ENCODE assay signal across 26 cellular contexts in genomic region chrX:70411475-70411874, GRCh38. TPM values are rescaled to one million over a fixed set of nuclear protein-coding genes. Genes with fewer than 3 reads are reported as not detected.
"Had no signal": no experiment of that assay in that cellular context is flagged by ENCODE, and none has a peak within 500 bp of the region (broad histone marks: within the 10 kb centered on the region; RNA-seq: fewer than 3 reads in every experiment).

No MANE protein-coding gene starts in this region.

- H3K9me3 Mint-ChIP-seq: activated naive CD4-positive, alpha-beta T cell treated with anti-CD3 and anti-CD28 coated beads, Interleukin-2, amount 50 U/mL, for 24 hours had no signal

- H3K27me3 Mint-ChIP-seq: activated naive CD4-positive, alpha-beta T cell treated with anti-CD3 and anti-CD28 coated beads, Interleukin-2, amount 50 U/mL, for 24 hours had no signal

- H3K4me1 Mint-ChIP-seq: activated naive CD4-positive, alpha-beta T cell treated with anti-CD3 and anti-CD28 coated beads, Interleukin-2, amount 50 U/mL, for 24 hours had no signal

- H3K4me3 Mint-ChIP-seq: activated CD8-positive, alpha-beta T cell treated with anti-CD3 and anti-CD28 coated beads, Interleukin-2, amount 10 ng/mL, durations not matched to agents 7 days and 5 days; activated naive CD4-positive, alpha-beta T cell treated with anti-CD3 and anti-CD28 coated beads, Interleukin-2, amount 50 U/mL, for 24 hours had no signal

- ATAC-seq: activated CD4-positive, CD25-positive, alpha-beta regulatory T cell treated with anti-CD3 and anti-CD28 coated beads, Interleukin-2, amount 50 U/mL, for 24 hours; activated CD8-positive, alpha-beta T cell treated with anti-CD3 and anti-CD28 coated beads, Interleukin-2, amount 10 ng/mL, durations not matched to agents 7 days and 5 days had no signal

- H3K4me3 ChIP-seq: breast epithelium, colonic mucosa, Peyer's patch, SJCRH30 had no signal

- H3K36me3 Mint-ChIP-seq: activated naive CD4-positive, alpha-beta T cell treated with anti-CD3 and anti-CD28 coated beads, Interleukin-2, amount 50 U/mL, for 24 hours had no signal

- H3K27ac Mint-ChIP-seq: activated CD8-positive, alpha-beta T cell treated with anti-CD3 and anti-CD28 coated beads, Interleukin-2, amount 10 ng/mL, durations not matched to agents 7 days and 5 days; activated naive CD4-positive, alpha-beta T cell treated with anti-CD3 and anti-CD28 coated beads, Interleukin-2, amount 50 U/mL, for 24 hours had no signal

- DNase-seq: activated CD4-positive, alpha-beta T cell treated with anti-CD3 and anti-CD28 coated beads for 4 hours; activated CD8-positive, alpha-beta memory T cell treated with anti-CD3 and anti-CD28 coated beads, Interleukin-2, amount 50 U/mL, for 48 hours; activated CD8-positive, alpha-beta T cell treated with anti-CD3 and anti-CD28 coated beads, Interleukin-2, amount 10 ng/mL, durations not matched to agents 7 days and 5 days; activated T-cell treated with anti-CD3 and anti-CD28 coated beads, Interleukin-2, amount 50 U/mL, for 1 hour; aorta; caudate nucleus; colonic mucosa; MM.1S; NCI-H1105 treated with DMSO at 0.1 percent for 48 hours; NCI-H1436 treated with DMSO at 0.1 percent for 48 hours; NCI-H187; NCI-H2081 treated with DMSO at 0.1 percent for 48 hours; NCI-H2171 treated with DMSO at 0.1 percent for 48 hours; NCI-H226; NCI-H526 treated with DMSO at 0.1 percent for 48 hours; NCI-H82; Peyer's patch; Right ventricle myocardium superior; SJCRH30; SK-N-SH; T-helper 1 cell; WERI-Rb-1 had no signal

RNA-seq across cellular contexts. Expression of gene GDPD2, which starts 11.6 kb away (rescaled TPM):
- total RNA-seq: aorta, NCI-H460, Right ventricle myocardium superior had no signal
